ENCODE assay signal across 8 cellular contexts in genomic region chr5:88268414-88269184, GRCh38. TPM values are rescaled to one million over a fixed set of nuclear protein-coding genes. Genes with fewer than 3 reads are reported as not detected.
A peak's percentile ranks its signal among the peaks of the same experiment; 100 is the strongest.
DNase-seq lines count a peak whose midpoint lies in the region; ATAC-seq, FAIRE-seq and TF ChIP-seq lines count a peak whose summit lies in the region.

Gene TMEM161B (minus strand): TSS chr5:88268845. CDS start chr5:88268723, 122 bp downstream.

- peak; percentile 80 for DNase-seq in AG08395 (ENCODE audit: low spot score)
- DNase-seq in NCI-H2227 (lab: John Stamatoyannopoulos, UW; ENCODE audit: unreplicated experiment) = peak; percentile 93
- DNase-seq in breast epithelium (ENCODE audit: low spot score in 2 of 2) = peak; percentile 88 to 89
- DNase-seq in iPS-NIHi11 (ENCODE audit: low spot score) = peak; percentile 83
- DNase-seq in small intestine = peak; percentile 98

- intact Hi-C loops in breast epithelium (cut with DNase I; ENCODE audit: low total_unique reads) = no loop called here

- peak; percentile 100 for ATAC-seq in GM18909 (IDR thresholded peaks at IDR 0.05; ENCODE audit: poor library complexity, unreplicated experiment)
- ATAC-seq in HG03159 (IDR thresholded peaks at IDR 0.05; ENCODE audit: unreplicated experiment) = peak; percentile 99

- no peak for TF ChIP-seq CTCF in VCaP (conservative IDR thresholded peaks at IDR 0.05)
- no peak for TF ChIP-seq CTCF in breast epithelium (IDR thresholded peaks at IDR 0.05)

- 0 to 1% (median 0%) methylated on average over 39 to 43 of the region's 45 CpGs for WGBS in small intestine, 3 donors

- no peaks in the 10 kb centered on the region for H3K27me3 ChIP-seq in breast epithelium
- H3K27me3 ChIP-seq in small intestine (ENCODE audit: control insufficient read depth in 2 of 2, insufficient read depth in 2 of 2, low read length in 2 of 2) = no peaks in the 10 kb centered on the region

- peak within 1 kb of the TSS; percentile 82 for H3K27ac ChIP-seq in VCaP
- peak within 1 kb of the TSS; percentile 86 to 87 for H3K27ac ChIP-seq in breast epithelium
- peak within 1 kb of the TSS; percentile 81 to 83 for H3K27ac ChIP-seq in small intestine (ENCODE audit: low read depth in 1 of 2, low read length in 1 of 2)

- H3K9me3 ChIP-seq in breast epithelium = no peaks in the 10 kb centered on the region
- no peaks in the 10 kb centered on the region for H3K9me3 ChIP-seq in small intestine (ENCODE audit: control insufficient read depth, low read depth)

- TF ChIP-seq POLR2A in breast epithelium (IDR thresholded peaks at IDR 0.05) = no peak

- peak within 1 kb of the TSS; percentile 81 to 93 (median 92) for H3K4me3 ChIP-seq in breast epithelium
- H3K4me3 ChIP-seq in small intestine (ENCODE audit: low read depth in 1 of 2, low read length in 2 of 2) = peak within 1 kb of the TSS; percentile 78

- H3K4me1 ChIP-seq in breast epithelium (no peaks in the 10 kb centered on the region), small intestine (ENCODE audit: control insufficient read depth in 2 of 2, insufficient read depth in 1 of 2, low read depth in 1 of 2, low read length in 1 of 2) (peaks cover 0 to 10% of the 10 kb centered on the region in 2 donors)

- no peak for FAIRE-seq in small intestine (lab: Jason Lieb, UNC)

- H3K36me3 ChIP-seq in breast epithelium (no peaks in the 10 kb centered on the region), small intestine (ENCODE audit: control insufficient read depth in 2 of 2, insufficient read depth in 2 of 2, low read length in 2 of 2) (peaks cover 0 to 5% of the 10 kb centered on the region in 2 donors)

RNA-seq across cellular contexts. Expression of gene TMEM161B, which starts in this region (rescaled TPM):
- 10 to 100 TPM; 13.1 to 31.8 (median 28.5) TPM for total RNA-seq in breast epithelium
- polyA plus RNA-seq in small intestine = 10 to 100 TPM in 2 of 3 donors, 1 to 10 TPM in 1; 6.3 to 11.1 (median 10.5) TPM

Comparison
In these comparisons a context has a peak if more than half of its experiments do, and no peak if none do; other contexts are left out.
1. Peak in every context shown above with its lines: DNase-seq, ATAC-seq, H3K4me3 ChIP-seq and H3K27ac ChIP-seq.